Comparison of ENCODE assay signal across 9 cellular contexts in the genomic region with DNA sequence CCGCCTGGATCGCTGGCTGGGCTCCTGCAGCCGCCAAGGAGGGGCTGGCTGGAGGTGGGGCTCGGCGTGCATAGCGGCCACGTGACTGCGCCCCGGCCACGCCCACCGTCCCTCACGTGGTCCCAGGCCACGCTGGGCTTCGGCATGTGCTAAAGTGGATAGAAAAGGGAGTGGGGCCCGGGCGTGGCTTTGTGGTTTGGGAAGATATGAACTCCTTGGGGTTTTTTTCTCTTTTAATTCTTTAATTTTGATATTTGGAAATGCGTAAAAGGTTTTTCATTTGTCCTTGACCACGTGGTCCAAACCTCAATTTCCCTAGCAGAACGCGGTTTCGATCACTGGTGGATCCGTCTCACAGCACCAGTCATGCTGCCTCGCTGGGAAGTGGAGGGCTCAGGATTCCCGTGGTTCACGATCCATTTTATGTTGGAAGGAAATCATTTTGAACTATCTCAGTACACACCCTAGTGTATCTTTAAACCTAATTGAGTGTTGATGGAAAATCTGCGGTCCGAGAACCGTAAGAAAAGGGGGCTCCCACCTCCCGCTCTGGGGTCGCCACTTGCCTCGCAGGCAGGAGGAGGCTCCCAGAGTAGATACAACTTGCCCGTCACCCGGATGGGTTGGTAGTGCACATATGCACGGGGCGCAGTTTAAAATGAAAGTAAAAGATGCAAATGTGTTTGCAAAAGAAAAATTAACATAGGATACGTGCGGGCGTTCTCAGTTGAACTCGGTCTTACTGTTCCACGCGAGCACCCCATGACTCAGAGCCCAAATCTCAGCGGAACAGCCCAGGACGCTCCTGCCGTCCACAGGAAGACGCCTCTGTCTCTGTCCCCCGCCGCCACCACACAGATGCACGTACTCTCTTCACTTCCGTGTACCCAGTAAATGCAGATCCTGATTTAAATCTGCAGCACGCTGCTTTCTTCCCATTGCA.
DNase-seq lines count a peak whose midpoint lies in the region; ATAC-seq, FAIRE-seq and TF ChIP-seq lines count a peak whose summit lies in the region.
"Had no signal": no experiment of that assay in that cellular context is flagged by ENCODE, and none has a peak within 500 bp of the region (broad histone marks: within the 10 kb centered on the region; RNA-seq: fewer than 3 reads in every experiment).

No MANE protein-coding gene starts in this region.

- no peak overlapping the region for H2BK15ac ChIP-seq in H1 (ENCODE audit: low read length)

- no peak for TF ChIP-seq EP300 in H1 (IDR thresholded peaks at IDR 0.05; ENCODE audit: borderline replicate concordance in 1 of 2, low read depth in 2 of 2, low read length in 2 of 2)

- H2BK20ac ChIP-seq in H1 (ENCODE audit: low read length), result no peak overlapping the region

- no peaks in the 10 kb centered on the region; a peak in 1 of 7 replicates for H3K27me3 ChIP-seq in H1 (replicated peaks in 1 of 4; ENCODE audit: control insufficient read depth in 3 of 4, extremely low read depth in 1 of 4, insufficient read depth in 3 of 4, low read length in 3 of 4)

- H3K4ac ChIP-seq in H1 (replicated peaks; ENCODE audit: insufficient read length, low read depth, low read length), result no peak overlapping the region

- H2BK5ac ChIP-seq in H1 (ENCODE audit: low read depth, low read length), result no peak overlapping the region; the same call in 1 of the 2 replicates

- H3K27ac ChIP-seq in H1 (ENCODE audit: low read depth, low read length), result no peak overlapping the region
- H3K27ac ChIP-seq: 22Rv1 had no signal

- peaks cover 7 to 8% of the 10 kb centered on the region in 2 experiments for H4K20me1 ChIP-seq in H1 (replicated peaks in 1 of 2; ENCODE audit: control insufficient read depth in 1 of 2, insufficient read depth in 2 of 2, low read length in 2 of 2)

- peak overlapping the region; percentile 9 to 82; a peak in 2 of 4 replicates for H3K4me2 ChIP-seq in H1 (ENCODE audit: insufficient read depth in 1 of 2, low read depth in 2 of 2, low read length in 2 of 2)

- TF ChIP-seq CTCF in H1 (IDR thresholded peaks at IDR 0.05; ENCODE audit: control extremely low read depth in 1 of 3, insufficient read depth in 1 of 3, low read depth in 1 of 3, low read length in 3 of 3) (no peak), mucosa of descending colon (IDR thresholded peaks at IDR 0.05) (no peak)

- POLR2A ChIA-PET in H1 (lab: Charles Lee; ENCODE audit: partially characterized antibody), result interaction anchor here (0.8 to 1.3 kb wide), 4 partner anchors 9 to 343 kb away, joined by 3 to 6 read pairs (median 3); no protein-coding TSS in a partner anchor

- H4K5ac ChIP-seq in H1 (ENCODE audit: insufficient read length, low read depth, low read length), result no peak overlapping the region

- H3K4me3 ChIP-seq in H1 (ENCODE audit: extremely low read depth in 1 of 4, insufficient read depth in 2 of 4, low read depth in 3 of 4, low read length in 4 of 4), result peak overlapping the region in 1 of 4 experiments; percentile 14; a peak in 1 of 8 replicates
- H3K4me3 ChIP-seq in mucosa of descending colon, result peak overlapping the region; percentile 10

- no peak overlapping the region for H4K8ac ChIP-seq in H1 (ENCODE audit: extremely low read depth, insufficient read depth, low read length)

- peaks cover 12% of the 10 kb centered on the region; the same call in 1 of the 2 replicates for H3K79me1 ChIP-seq in H1 (ENCODE audit: low read depth, low read length)

- peaks cover 12 to 98% of the 10 kb centered on the region in 2 experiments for H3K79me2 ChIP-seq in H1 (ENCODE audit: control insufficient read depth in 1 of 2, insufficient read depth in 2 of 2, low read length in 2 of 2)

- TF ChIP-seq RAD21 in H1 (IDR thresholded peaks at IDR 0.05 in 1 of 2, conservative IDR thresholded peaks at IDR 0.05 in 1 of 2; ENCODE audit: low read depth in 2 of 2, low read length in 2 of 2), result no peak

- FAIRE-seq in H1 (lab: Jason Lieb, UNC), result no peak

- H3K9me3 ChIP-seq in H1 (ENCODE audit: insufficient read depth in 2 of 2, low read depth in 1 of 2, low read length in 1 of 2) (no peaks in the 10 kb centered on the region), mucosa of descending colon (no peaks in the 10 kb centered on the region)

- H3K14ac ChIP-seq in H1 (ENCODE audit: insufficient read length), result no peak overlapping the region

- H4K91ac ChIP-seq in H1 (replicated peaks; ENCODE audit: insufficient read length, low read length), result no peak overlapping the region

- no peaks in the 10 kb centered on the region for H3K36me3 ChIP-seq in H1 (ENCODE audit: control insufficient read depth in 2 of 4, insufficient read depth in 4 of 4, low read length in 3 of 4)
- no peaks in the 10 kb centered on the region for H3K36me3 ChIP-seq in mucosa of descending colon (ENCODE audit: low read depth)

- H3K4me1 ChIP-seq in H1 (replicated peaks in 1 of 4; ENCODE audit: control insufficient read depth in 3 of 4, insufficient read depth in 4 of 4, low read length in 3 of 4), result peaks cover 9 to 23% (median 19%) of the 10 kb centered on the region in 4 experiments
- no peaks in the 10 kb centered on the region for H3K4me1 ChIP-seq in mucosa of descending colon (ENCODE audit: low read depth)

- WGBS in H1 (ENCODE audit: extremely low coverage in 1 of 2, insufficient coverage in 1 of 2, insufficient read length in 1 of 2, insufficient replicate concordance in 2 of 2, low coverage in 1 of 2, low lambda C conversion rate in 2 of 2, missing lambda C conversion rate in 1 of 2), 2 experiments, result 69% methylated on average over 50 of the region's 50 CpGs; no CpG with 5 or more reads in 1 of the 2 experiments

- CTCF ChIA-PET in H1 (lab: Charles Lee; ENCODE audit: partially characterized antibody), result interaction anchor here (0.6 to 4.5 kb wide), 9 partner anchors 9 to 344 kb away, joined by 3 to 38 read pairs (median 4); no protein-coding TSS in a partner anchor

- TF ChIP-seq POLR2A in H1 (IDR thresholded peaks at IDR 0.05; ENCODE audit: control extremely low read depth in 1 of 2, low read depth in 2 of 2, low read length in 2 of 2), result no peak

- no peaks in the 10 kb centered on the region for H3K23me2 ChIP-seq in H1 (ENCODE audit: low read depth, low read length)

- H2BK12ac ChIP-seq in H1 (ENCODE audit: low read depth, low read length), result peak overlapping the region; percentile 99

- H2AK5ac ChIP-seq in H1 (ENCODE audit: low read depth, low read length), result peak overlapping the region; percentile 89; the same call in 1 of the 2 replicates

- peak; percentile 87 for ATAC-seq in HG03060 (IDR thresholded peaks at IDR 0.05; ENCODE audit: low read depth, unreplicated experiment)
- peak; percentile 92 for ATAC-seq in mucosa of descending colon

- H3K56ac ChIP-seq in H1 (replicated peaks; ENCODE audit: insufficient read length, low read depth, low read length), result no peak overlapping the region

- no peak overlapping the region for H3K9ac ChIP-seq in H1 (replicated peaks in 1 of 4; ENCODE audit: extremely low read depth in 1 of 4, low read depth in 3 of 4, low read length in 3 of 4)

- DNase-seq in NCI-H1436 (lab: John Stamatoyannopoulos, UW) (peak; percentile 37), NCI-H1436 treated with DMSO at 0.1 percent for 48 hours (lab: John Stamatoyannopoulos, UW) (no peak), NCI-H526 treated with DMSO at 0.1 percent for 48 hours (lab: John Stamatoyannopoulos, UW) (peak; percentile 84), H1 (ENCODE audit: low read depth in 1 of 2, low spot score in 2 of 2) (no peak), mucosa of descending colon (peak; percentile 86 to 88 (median 86))
- DNase-seq in activated CD8-positive, alpha-beta memory T cell treated with anti-CD3 and anti-CD28 coated beads for 24 hours, result peak; percentile 85
- DNase-seq in stimulated activated CD8-positive, alpha-beta memory T cell treated with anti-CD3 and anti-CD28 coated beads, Interleukin-7, amount 100 ng/mL, for 24 hours (ENCODE audit: low read depth), result peak; percentile 46

- no peak overlapping the region for H3K23ac ChIP-seq in H1 (ENCODE audit: insufficient read length)

- H2BK120ac ChIP-seq in H1 (replicated peaks; ENCODE audit: low read depth, low read length), result no peak overlapping the region

- intact Hi-C loops in mucosa of descending colon (cut with DNase I, micrococcal nuclease), result no loop called here

- no peak overlapping the region for H3K18ac ChIP-seq in H1 (ENCODE audit: extremely low read depth, low read length)

- H2AFZ ChIP-seq in H1 (ENCODE audit: low read length), result no peak overlapping the region

TF ChIP-seq in H1, 55 proteins besides CTCF, POLR2A, EP300 and RAD21:
- TF ChIP-seq ZNF274 (IDR thresholded peaks at IDR 0.05; ENCODE audit: borderline replicate concordance, extremely low read depth, low read length), result no peak
- TF ChIP-seq, protein P1, sequence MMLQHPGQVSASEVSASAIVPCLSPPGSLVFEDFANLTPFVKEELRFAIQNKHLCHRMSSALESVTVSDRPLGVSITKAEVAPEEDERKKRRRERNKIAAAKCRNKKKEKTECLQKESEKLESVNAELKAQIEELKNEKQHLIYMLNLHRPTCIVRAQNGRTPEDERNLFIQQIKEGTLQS (IDR thresholded peaks at IDR 0.05; ENCODE audit: insufficient read depth, low read depth, low read length), result peak; percentile 82
- TF ChIP-seq, protein P2, sequence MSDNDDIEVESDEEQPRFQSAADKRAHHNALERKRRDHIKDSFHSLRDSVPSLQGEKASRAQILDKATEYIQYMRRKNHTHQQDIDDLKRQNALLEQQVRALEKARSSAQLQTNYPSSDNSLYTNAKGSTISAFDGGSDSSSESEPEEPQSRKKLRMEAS (IDR thresholded peaks at IDR 0.05), result peak; percentile 84
- TF ChIP-seq, protein P3, sequence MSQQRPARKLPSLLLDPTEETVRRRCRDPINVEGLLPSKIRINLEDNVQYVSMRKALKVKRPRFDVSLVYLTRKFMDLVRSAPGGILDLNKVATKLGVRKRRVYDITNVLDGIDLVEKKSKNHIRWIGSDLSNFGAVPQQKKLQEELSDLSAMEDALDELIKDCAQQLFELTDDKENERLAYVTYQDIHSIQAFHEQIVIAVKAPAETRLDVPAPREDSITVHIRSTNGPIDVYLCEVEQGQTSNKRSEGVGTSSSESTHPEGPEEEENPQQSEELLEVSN (IDR thresholded peaks at IDR 0.05), result peak; percentile 58; the same call in 1 of the 2 replicates
- TF ChIP-seq, protein P4, sequence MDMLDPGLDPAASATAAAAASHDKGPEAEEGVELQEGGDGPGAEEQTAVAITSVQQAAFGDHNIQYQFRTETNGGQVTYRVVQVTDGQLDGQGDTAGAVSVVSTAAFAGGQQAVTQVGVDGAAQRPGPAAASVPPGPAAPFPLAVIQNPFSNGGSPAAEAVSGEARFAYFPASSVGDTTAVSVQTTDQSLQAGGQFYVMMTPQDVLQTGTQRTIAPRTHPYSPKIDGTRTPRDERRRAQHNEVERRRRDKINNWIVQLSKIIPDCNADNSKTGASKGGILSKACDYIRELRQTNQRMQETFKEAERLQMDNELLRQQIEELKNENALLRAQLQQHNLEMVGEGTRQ (IDR thresholded peaks at IDR 0.05; ENCODE audit: low read length), result peak; percentile 90
- TF ChIP-seq SRF (IDR thresholded peaks at IDR 0.05; ENCODE audit: low read depth, low read length), result no peak
- peak; percentile 72; the same call in 1 of the 2 replicates for TF ChIP-seq EGR1 (IDR thresholded peaks at IDR 0.05; ENCODE audit: borderline replicate concordance, low read depth, low read length)
- no peak for TF ChIP-seq NRF1 (IDR thresholded peaks at IDR 0.05; ENCODE audit: low read depth, low read length)

Comparison
In these comparisons a context has a peak if more than half of its experiments do, and no peak if none do; other contexts are left out.
1. DNase-seq: peak in NCI-H1436 (single experiment), NCI-H526 treated with DMSO at 0.1 percent for 48 hours (single experiment), activated CD8-positive, alpha-beta memory T cell treated with anti-CD3 and anti-CD28 coated beads for 24 hours (single experiment), mucosa of descending colon (3 of 3) and stimulated activated CD8-positive, alpha-beta memory T cell treated with anti-CD3 and anti-CD28 coated beads, Interleukin-7, amount 100 ng/mL, for 24 hours (single experiment); none in NCI-H1436 treated with DMSO at 0.1 percent for 48 hours (single experiment) and H1 (0 of 2).